Comparison of ENCODE assay signal across 8 cellular contexts in genomic region chr17:21275047-21275578, GRCh38. TPM values are rescaled to one million over a fixed set of nuclear protein-coding genes. Genes with fewer than 3 reads are reported as not detected.
A peak's percentile ranks its signal among the peaks of the same experiment; 100 is the strongest.
DNase-seq lines count a peak whose midpoint lies in the region; ATAC-seq lines count a peak whose summit lies in the region.

No MANE protein-coding gene starts in this region.

- peak overlapping the region; percentile 65 to 81 for H3K4me3 ChIP-seq in mesenchymal stem cell (ENCODE audit: insufficient read depth in 1 of 2, low read depth in 1 of 2, low read length in 2 of 2)

- DNase-seq in G401 (ENCODE audit: low spot score), result peak; percentile 53
- peak; percentile 70 for DNase-seq in astrocyte of the hippocampus (ENCODE audit: low read depth, low spot score)
- no peak for DNase-seq in mesenchymal stem cell
- no peak for DNase-seq in KG1 (lab: John Stamatoyannopoulos, UW)
- no peak for DNase-seq in NK-92 treated with Interleukin-12 subunit alpha and Interleukin-12 subunit beta, amount 100 ng/mL, for 24 hours (lab: John Stamatoyannopoulos, UW)
- DNase-seq in sciatic nerve (ENCODE audit: low spot score), result no peak
- no peak for DNase-seq in activated CD4-positive, CD25-positive, alpha-beta regulatory T cell treated with anti-CD3 and anti-CD28 coated beads, Interleukin-2, amount 50 U/mL, for 72 hours

- no peak overlapping the region for H2BK5ac ChIP-seq in mesenchymal stem cell (ENCODE audit: low read depth, low read length, poor library complexity, severe bottlenecking)

- in situ Hi-C loops in G401 (cut with HindIII; ENCODE audit: low sequenced_read_pairs), result no loop called here

- H3K9ac ChIP-seq in mesenchymal stem cell (ENCODE audit: low read length), result peak overlapping the region; percentile 81

- no peak overlapping the region for H3K14ac ChIP-seq in mesenchymal stem cell (ENCODE audit: low read length in 2 of 2)

- peak overlapping the region; percentile 97 for H3K4me2 ChIP-seq in mesenchymal stem cell (ENCODE audit: low read length, poor library complexity, severe bottlenecking)

- ATAC-seq in HG03442 (IDR thresholded peaks at IDR 0.05; ENCODE audit: unreplicated experiment) (peak; percentile 1), sciatic nerve (no peak)

- no peak overlapping the region for H2BK120ac ChIP-seq in mesenchymal stem cell (ENCODE audit: low read depth, low read length)

- H3K4ac ChIP-seq in mesenchymal stem cell (ENCODE audit: low read depth in 1 of 2, low read length in 2 of 2), result peak overlapping the region in 1 of 2 experiments; percentile 82

- no peaks in the 10 kb centered on the region for H3K79me1 ChIP-seq in mesenchymal stem cell (replicated peaks; ENCODE audit: low read length, poor library complexity, severe bottlenecking)

- no peak overlapping the region for H2BK12ac ChIP-seq in mesenchymal stem cell (ENCODE audit: low read length in 2 of 2)

- 38% methylated on average over 19 of the region's 20 CpGs for WGBS in mesenchymal stem cell

- H4K8ac ChIP-seq in mesenchymal stem cell (ENCODE audit: low read length), result peak overlapping the region; percentile 94

- no peaks in the 10 kb centered on the region for H3K9me3 ChIP-seq in mesenchymal stem cell (ENCODE audit: control insufficient read depth, low read length)

- H3K18ac ChIP-seq in mesenchymal stem cell (ENCODE audit: low read depth in 1 of 2, low read length in 2 of 2), result peak overlapping the region; percentile 66 to 85

- H3K27ac ChIP-seq in mesenchymal stem cell (ENCODE audit: low read length, poor library complexity, severe bottlenecking), result no peak overlapping the region

- no peaks in the 10 kb centered on the region for H3K36me3 ChIP-seq in mesenchymal stem cell (ENCODE audit: control insufficient read depth in 1 of 2, insufficient read depth in 2 of 2, low read depth in 1 of 2, low read length in 2 of 2)

- H2AFZ ChIP-seq in mesenchymal stem cell (ENCODE audit: low read depth, low read length), result peak overlapping the region; percentile 2

- no peaks in the 10 kb centered on the region for H3K27me3 ChIP-seq in mesenchymal stem cell (ENCODE audit: control insufficient read depth in 1 of 2, insufficient read depth in 1 of 2, low read length in 2 of 2)

- H3K4me1 ChIP-seq in mesenchymal stem cell (ENCODE audit: control insufficient read depth, insufficient read depth, low read depth, low read length), result peaks cover 8% of the 10 kb centered on the region

- H3K23ac ChIP-seq in mesenchymal stem cell (ENCODE audit: low read length in 2 of 2), result no peak overlapping the region

- H4K91ac ChIP-seq in mesenchymal stem cell (ENCODE audit: low read length), result peak overlapping the region; percentile 81

- H2BK15ac ChIP-seq in mesenchymal stem cell (ENCODE audit: low read depth, poor library complexity, severe bottlenecking), result peak overlapping the region; percentile 74

- H2AK5ac ChIP-seq in mesenchymal stem cell (ENCODE audit: low read length, severe bottlenecking), result no peak overlapping the region

- intact Hi-C loops in sciatic nerve (cut with DNase I), result loop anchor here (10.0 kb wide), 1 partner anchor 60 kb away; the partner anchor contains the start of gene TMEM11

RNA-seq across cellular contexts. Expression of gene MAP2K3, which starts 9.4 kb away (rescaled TPM):
- 35.2 and 37.9 TPM in 2 replicates for total RNA-seq in G401 (2014; rRNA removed; shearing (Covaris generic))
- 25.0 TPM for polyA plus RNA-seq in mesenchymal stem cell (2013, experiment 1 of 2)
- 24.1 TPM for polyA plus RNA-seq in mesenchymal stem cell (2013, experiment 2 of 2)
- total RNA-seq in sciatic nerve, result 42.2 TPM

RNA-seq across cellular contexts. Expression of gene NATD1, which starts 21.9 kb away (rescaled TPM):
- 3.4 TPM in 2 replicates for total RNA-seq in G401 (2014; rRNA removed; shearing (Covaris generic))
- polyA plus RNA-seq in mesenchymal stem cell (2013, experiment 1 of 2), result 3.2 TPM
- polyA plus RNA-seq in mesenchymal stem cell (2013, experiment 2 of 2), result 3.2 TPM
- total RNA-seq in sciatic nerve, result 9.3 TPM

Comparison
In these comparisons a context has a peak if more than half of its experiments do, and no peak if none do; other contexts are left out.
1. DNase-seq: peak in G401 (single experiment) and astrocyte of the hippocampus (single experiment); none in mesenchymal stem cell (single experiment), KG1 (single experiment), NK-92 treated with Interleukin-12 subunit alpha and Interleukin-12 subunit beta, amount 100 ng/mL, for 24 hours (single experiment), sciatic nerve (single experiment) and activated CD4-positive, CD25-positive, alpha-beta regulatory T cell treated with anti-CD3 and anti-CD28 coated beads, Interleukin-2, amount 50 U/mL, for 72 hours (single experiment).